ENCODE assay signal across 12 cellular contexts in the genomic region with DNA sequence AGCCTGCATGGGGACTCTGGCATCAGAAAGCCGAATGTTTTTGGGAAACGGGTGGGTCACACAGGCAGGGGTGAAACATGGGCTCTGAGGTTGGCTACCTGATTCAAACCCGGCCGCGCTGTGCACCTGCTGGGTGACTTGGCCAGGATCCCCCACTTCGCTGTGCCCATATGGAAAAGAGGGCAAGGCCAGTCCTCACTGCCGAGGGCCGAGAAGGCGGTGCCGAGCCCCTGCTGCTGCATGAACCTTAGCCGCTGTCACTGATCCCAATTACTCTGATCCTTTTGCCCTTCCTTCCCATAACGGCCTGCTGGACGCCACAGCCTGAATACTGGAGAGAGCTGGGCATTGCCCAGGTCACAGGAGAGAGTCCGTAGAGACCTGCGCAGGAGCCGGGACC. TPM values are rescaled to one million over a fixed set of nuclear protein-coding genes. Genes with fewer than 3 reads are reported as not detected.
DNase-seq lines count a peak whose midpoint lies in the region; ATAC-seq and TF ChIP-seq lines count a peak whose summit lies in the region.
"Had no signal": no experiment of that assay in that cellular context is flagged by ENCODE, and none has a peak within 500 bp of the region (broad histone marks: within the 10 kb centered on the region; RNA-seq: fewer than 3 reads in every experiment).

No MANE protein-coding gene starts in this region.

- H2AFZ ChIP-seq in IMR-90 (replicated peaks; ENCODE audit: low read length, poor library complexity) = no peak overlapping the region
- no peak overlapping the region for H2AFZ ChIP-seq in osteoblast (ENCODE audit: low read length)
- no peak overlapping the region for H2AFZ ChIP-seq in neuronal stem cell (ENCODE audit: low read length)

- peak overlapping the region; percentile 5 for H2AK9ac ChIP-seq in IMR-90 (replicated peaks; ENCODE audit: low read depth, low read length, poor library complexity)

- H3K23ac ChIP-seq in IMR-90 (ENCODE audit: low read depth, low read length) (no peak overlapping the region), neuronal stem cell (ENCODE audit: low read depth, low read length, poor library complexity) (no peak overlapping the region)

- H3K4me1 Mint-ChIP-seq in CD4-positive, alpha-beta memory T cell = peaks cover 2 to 10% (median 5%) of the 10 kb centered on the region in 4 donors

- H3K9me3 Mint-ChIP-seq in CD4-positive, alpha-beta memory T cell = peaks cover 0 to 1% (median 0%) of the 10 kb centered on the region in 8 donors

- H3K4ac ChIP-seq in IMR-90 (ENCODE audit: low read depth, low read length) (peak overlapping the region; percentile 98), neuronal stem cell (ENCODE audit: low read length) (no peak overlapping the region)

- H2BK15ac ChIP-seq in IMR-90 (ENCODE audit: low read depth, low read length) = peak overlapping the region; percentile 0; the same call in 2 of the 3 replicates
- no peak overlapping the region for H2BK15ac ChIP-seq in neuronal stem cell (ENCODE audit: low read length)

- no peaks in the 10 kb centered on the region for H3K27me3 ChIP-seq in CD4-positive, alpha-beta memory T cell (ENCODE audit: insufficient read depth, low read length)
- H3K27me3 ChIP-seq in IMR-90 (ENCODE audit: control insufficient read depth, insufficient read depth, low read length) (no peaks in the 10 kb centered on the region), osteoblast (ENCODE audit: insufficient read depth, low read length) (no peaks in the 10 kb centered on the region), neuronal stem cell (ENCODE audit: control insufficient read depth in 3 of 3, insufficient read depth in 3 of 3, low read depth in 1 of 3, low read length in 3 of 3) (no peaks in the 10 kb centered on the region)

- peaks cover 10% of the 10 kb centered on the region for H3K36me3 ChIP-seq in CD4-positive, alpha-beta memory T cell (ENCODE audit: insufficient read depth, low read length)
- H3K36me3 ChIP-seq in IMR-90 (ENCODE audit: control insufficient read depth, insufficient read depth, low read length) = peaks cover 21% of the 10 kb centered on the region
- H3K36me3 ChIP-seq in osteoblast (ENCODE audit: insufficient read depth, low read length) = peaks cover 3% of the 10 kb centered on the region
- H3K36me3 ChIP-seq in neuronal stem cell (replicated peaks in 1 of 2; ENCODE audit: control insufficient read depth in 2 of 2, insufficient read depth in 2 of 2, low read length in 2 of 2) = peaks cover 9 to 37% of the 10 kb centered on the region in 2 donors

- intact Hi-C loops in CD4-positive, alpha-beta memory T cell (cut with micrococcal nuclease) = no loop called here
- intact Hi-C loops in IMR-90 (cut with micrococcal nuclease) = no loop called here

- H3K4me2 ChIP-seq in IMR-90 (ENCODE audit: low read depth, low read length) (no peak overlapping the region), osteoblast (ENCODE audit: insufficient read depth, low read length) (no peak overlapping the region), neuronal stem cell (ENCODE audit: insufficient read depth, low read length, poor library complexity, severe bottlenecking) (no peak overlapping the region)

- DNase-seq in CD4-positive, alpha-beta memory T cell = no peak
- DNase-seq in IMR-90 (no peak), coronary artery (ENCODE audit: low spot score) (peak; percentile 43), osteoblast (ENCODE audit: insufficient read length, low spot score, missing footprints) (peak; percentile 55), OCI-M1 (lab: John Stamatoyannopoulos, UW) (no peak), neuronal stem cell (ENCODE audit: low spot score) (no peak), NOMO-1 treated with dmso at 0.1 percent for 144 hours (lab: John Stamatoyannopoulos, UW; ENCODE audit: unreplicated experiment) (no peak)
- DNase-seq: MM.1S; NCI-H1092 treated with DMSO at 0.1 percent for 48 hours; NK-92 treated with Interleukin-12 subunit alpha and Interleukin-12 subunit beta, amount 100 ng/mL, for 24 hours had no signal

- H2AK5ac ChIP-seq in IMR-90 (ENCODE audit: low read depth, low read length) (peak overlapping the region; percentile 5), neuronal stem cell (ENCODE audit: low read depth, low read length) (no peak overlapping the region)

- H3K4me3 ChIP-seq in CD4-positive, alpha-beta memory T cell (ENCODE audit: low read length in 2 of 2) = no peak overlapping the region
- H3K4me3 ChIP-seq in IMR-90 (ENCODE audit: insufficient read depth, low read depth, low read length) = no peak overlapping the region
- no peak overlapping the region for H3K4me3 ChIP-seq in coronary artery
- H3K4me3 ChIP-seq in osteoblast (ENCODE audit: insufficient read depth, low read length) = no peak overlapping the region
- H3K4me3 ChIP-seq in neuronal stem cell (ENCODE audit: low read length in 2 of 2) = no peak overlapping the region
- H3K4me3 ChIP-seq: BLaER1 treated with 17β-estradiol and CSF1 and Interleukin-3, amounts not matched to agents 10 nM and 100 nM; HAP-1 had no signal

- H4K5ac ChIP-seq in IMR-90 (ENCODE audit: low read depth, low read length) = peak overlapping the region; percentile 15

- CTCF ChIA-PET in CD4-positive, alpha-beta memory T cell (lab: Charles Lee; ENCODE audit: partially characterized antibody) = interaction anchor here (1.7 to 7.2 kb wide), 5 partner anchors 10 to 146 kb away, joined by 4 to 28 read pairs (median 17); no protein-coding TSS in a partner anchor
- CTCF ChIA-PET in IMR-90 (lab: Yijun Ruan, JAX) = interaction anchor here (2.1 kb wide), 1 partner anchor 14 kb away, joined by 9 read pairs; no protein-coding TSS in a partner anchor

- POLR2A ChIA-PET in CD4-positive, alpha-beta memory T cell (lab: Charles Lee; ENCODE audit: partially characterized antibody) = interaction anchor here (1.1 to 6.4 kb wide), 5 partner anchors 9 to 25 kb away, joined by 3 to 47 read pairs (median 7); partner anchors contain the start of gene KDM8
- POLR2A ChIA-PET in IMR-90 (lab: Charles Lee; ENCODE audit: unreplicated experiment) = no interaction called here

- peaks cover 21% of the 10 kb centered on the region for H3K9me1 ChIP-seq in IMR-90 (ENCODE audit: insufficient read depth, low read length)

- TF ChIP-seq POLR2A in IMR-90 (IDR thresholded peaks at IDR 0.05; ENCODE audit: low read depth, low read length) = no peak

- peak overlapping the region in 4 of 7 donors; percentile 37 to 64 (median 50) for H3K27ac Mint-ChIP-seq in CD4-positive, alpha-beta memory T cell

- H3K14ac ChIP-seq in IMR-90 (replicated peaks; ENCODE audit: low read depth, low read length) (0 out of 2 replicates have a peak overlapping the region, but pooled peaks have one; percentile 8), neuronal stem cell (ENCODE audit: low read length) (no peak overlapping the region)

- peaks cover 2 to 31% of the 10 kb centered on the region in 2 donors for H3K36me3 Mint-ChIP-seq in CD4-positive, alpha-beta memory T cell

- H3K4me1 ChIP-seq in CD4-positive, alpha-beta memory T cell (ENCODE audit: insufficient read depth, low read length) = no peaks in the 10 kb centered on the region
- peaks cover 26% of the 10 kb centered on the region for H3K4me1 ChIP-seq in IMR-90 (ENCODE audit: control insufficient read depth, insufficient read depth, low read length)
- peaks cover 2% of the 10 kb centered on the region for H3K4me1 ChIP-seq in osteoblast (ENCODE audit: insufficient read depth, low read length)
- peaks cover 0 to 2% of the 10 kb centered on the region in 2 donors for H3K4me1 ChIP-seq in neuronal stem cell (ENCODE audit: control insufficient read depth in 2 of 2, insufficient read depth in 1 of 2, low read depth in 1 of 2, low read length in 2 of 2)
- H3K4me1 ChIP-seq: HAP-1 had no signal

- no peak for ATAC-seq in IMR-90 (ENCODE audit: low read depth)

- no peaks in the 10 kb centered on the region for H3K79me2 ChIP-seq in osteoblast (ENCODE audit: insufficient read depth, low read length)

- no peak for TF ChIP-seq RAD21 in IMR-90 (IDR thresholded peaks at IDR 0.05; ENCODE audit: low read length)

- no peaks in the 10 kb centered on the region for H3K9me3 ChIP-seq in CD4-positive, alpha-beta memory T cell (ENCODE audit: control insufficient read depth in 1 of 2, low read length in 2 of 2)
- H3K9me3 ChIP-seq in IMR-90 (ENCODE audit: control insufficient read depth, insufficient read depth, low read length) (no peaks in the 10 kb centered on the region), osteoblast (ENCODE audit: low read depth, low read length) (no peaks in the 10 kb centered on the region), neuronal stem cell (replicated peaks in 1 of 2; ENCODE audit: control insufficient read depth in 2 of 2, insufficient read depth in 1 of 2, low read depth in 1 of 2, low read length in 2 of 2) (no peaks in the 10 kb centered on the region)
- H3K9me3 ChIP-seq: BLaER1 treated with 17β-estradiol and CSF1 and Interleukin-3, amounts not matched to agents 10 nM and 100 nM; HAP-1 had no signal

- in situ Hi-C loops in IMR-90 (cut with MboI; ENCODE audit: low sequenced_read_pairs) = no loop called here

- no peak for TF ChIP-seq CTCF in IMR-90 (conservative IDR thresholded peaks at IDR 0.05; ENCODE audit: low read depth, low read length)
- no peak for TF ChIP-seq CTCF in coronary artery (IDR thresholded peaks at IDR 0.05)
- TF ChIP-seq CTCF in osteoblast (IDR thresholded peaks at IDR 0.05; ENCODE audit: extremely low read depth, low read depth, low read length) = no peak

- H4K8ac ChIP-seq in IMR-90 (ENCODE audit: low read depth in 2 of 2, low read length in 2 of 2) (peak overlapping the region in 1 of 2 experiments; percentile 73; a peak in 1 of 4 replicates), neuronal stem cell (ENCODE audit: low read depth, low read length) (no peak overlapping the region)

- 96% methylated on average over 11 of the region's 16 CpGs; no CpG with 5 or more reads in 1 of the 2 experiments for WGBS in IMR-90 (ENCODE audit: extremely low coverage in 2 of 2, insufficient read length in 1 of 2), 2 experiments
- no CpG with 5 or more reads among the region's 16 CpGs for WGBS in neuronal stem cell (ENCODE audit: extremely low coverage in 2 of 2, insufficient read length in 2 of 2, insufficient replicate concordance in 1 of 2), 2 donors

- no peaks in the 10 kb centered on the region for H3K27me3 Mint-ChIP-seq in CD4-positive, alpha-beta memory T cell

- H3K56ac ChIP-seq in IMR-90 (ENCODE audit: extremely low read depth, insufficient read depth, low read length) = no peak overlapping the region

- H4K91ac ChIP-seq in IMR-90 (ENCODE audit: insufficient read depth, low read depth, low read length) = peak overlapping the region; percentile 96
- H4K91ac ChIP-seq in neuronal stem cell (ENCODE audit: low read depth, low read length, poor library complexity) = no peak overlapping the region

- no peak overlapping the region for H3K4me3 Mint-ChIP-seq in CD4-positive, alpha-beta memory T cell

- H2BK120ac ChIP-seq in IMR-90 (ENCODE audit: low read depth, low read length) (peak overlapping the region; percentile 91), neuronal stem cell (ENCODE audit: low read depth, low read length) (no peak overlapping the region)

- H3K18ac ChIP-seq in IMR-90 (ENCODE audit: low read depth, low read length) (no peak overlapping the region), neuronal stem cell (ENCODE audit: low read length) (no peak overlapping the region)

- peak overlapping the region; percentile 70 for H2BK20ac ChIP-seq in IMR-90 (ENCODE audit: low read depth, low read length)

- H3K79me1 ChIP-seq in IMR-90 (ENCODE audit: low read depth in 1 of 2, low read length in 2 of 2) (peaks cover 0 to 15% of the 10 kb centered on the region in 2 experiments; a peak in 2 of 4 replicates), neuronal stem cell (ENCODE audit: low read depth, low read length) (no peaks in the 10 kb centered on the region)

- dilution Hi-C loops in IMR-90 (cut with HindIII; ENCODE audit: low sequenced_read_pairs, unreplicated experiment) = no loop called here

- BruUV-seq in IMR-90 (replicated peaks; lab: Mats Ljungman, UMichigan) = no TSS peak

- H2BK12ac ChIP-seq in neuronal stem cell (ENCODE audit: low read length) = no peak overlapping the region

- H3K9ac ChIP-seq in IMR-90 (ENCODE audit: low read depth, low read length) (no peak overlapping the region), neuronal stem cell (ENCODE audit: low read depth, low read length, poor library complexity) (no peak overlapping the region)
- H3K9ac ChIP-seq: BLaER1 treated with 17β-estradiol and CSF1 and Interleukin-3, amounts not matched to agents 10 nM and 100 nM had no signal

- H4K20me1 ChIP-seq in IMR-90 (ENCODE audit: insufficient read depth, low read length) (no peaks in the 10 kb centered on the region; the same call in 1 of the 2 replicates), osteoblast (ENCODE audit: insufficient read depth, low read length) (no peaks in the 10 kb centered on the region)

- no peak overlapping the region for H3K27ac ChIP-seq in CD4-positive, alpha-beta memory T cell (ENCODE audit: low read depth, low read length)
- H3K27ac ChIP-seq in IMR-90 (ENCODE audit: insufficient read depth, low read length) = peak overlapping the region; percentile 48; the same call in 1 of the 2 replicates
- peak overlapping the region in 1 of 2 donors; percentile 7 for H3K27ac ChIP-seq in coronary artery
- no peak overlapping the region for H3K27ac ChIP-seq in osteoblast (ENCODE audit: low read depth, low read length)
- no peak overlapping the region for H3K27ac ChIP-seq in neuronal stem cell (replicated peaks; ENCODE audit: low read length)

- H2BK5ac ChIP-seq in IMR-90 (ENCODE audit: low read depth, low read length, poor library complexity, severe bottlenecking) (no peak overlapping the region), neuronal stem cell (ENCODE audit: low read length) (no peak overlapping the region)

RNA-seq across cellular contexts. Expression of gene KDM8, which starts 17.7 kb away (rescaled TPM):
- total RNA-seq in CD4-positive, alpha-beta memory T cell = 10 to 100 TPM; 28.6 to 31.0 TPM
- polyA plus RNA-seq in CD4-positive, alpha-beta memory T cell = 1 to 10 TPM; 4.8 to 8.1 TPM
- total RNA-seq in IMR-90 (2012; rRNA removed) = 3.2 and 3.6 TPM in 2 replicates
- polyA plus RNA-seq in IMR-90 (2012; rRNA removed) = 3.8 and 4.3 TPM in 2 replicates
- 2.5 and 3.1 TPM in 2 replicates for polyA plus RNA-seq in IMR-90 (2012; cell fraction: cytosol; rRNA removed)
- polyA plus RNA-seq in IMR-90 (2012; cell fraction: nucleus; rRNA removed; ENCODE audit: low replicate concordance) = 8.7 and 13.5 TPM in 2 replicates
- total RNA-seq in osteoblast = 2.9 and 6.2 TPM in 2 replicates
- polyA plus RNA-seq in neuronal stem cell (2013, experiment 1 of 2) = 5.1 TPM
- polyA plus RNA-seq in neuronal stem cell (2013, experiment 2 of 2) = 4.5 TPM

RNA-seq across cellular contexts. Expression of gene NSMCE1, which starts 47.6 kb away (rescaled TPM):
- total RNA-seq in CD4-positive, alpha-beta memory T cell = 10 to 100 TPM; 66.6 to 70.7 TPM
- polyA plus RNA-seq in CD4-positive, alpha-beta memory T cell = 100 to 1,000 TPM; 142 to 202 TPM
- total RNA-seq in IMR-90 (2012; rRNA removed) = 120 and 130 TPM in 2 replicates
- 47.5 and 48.0 TPM in 2 replicates for polyA plus RNA-seq in IMR-90 (2012; rRNA removed)
- polyA plus RNA-seq in IMR-90 (2012; cell fraction: cytosol; rRNA removed) = 36.6 and 48.8 TPM in 2 replicates
- 13.4 and 21.5 TPM in 2 replicates for polyA plus RNA-seq in IMR-90 (2012; cell fraction: nucleus; rRNA removed; ENCODE audit: low replicate concordance)
- 57.9 and 71.3 TPM in 2 replicates for total RNA-seq in osteoblast
- 54.4 TPM for polyA plus RNA-seq in neuronal stem cell (2013, experiment 1 of 2)
- polyA plus RNA-seq in neuronal stem cell (2013, experiment 2 of 2) = 52.8 TPM

Comparison
In these comparisons a context has a peak if more than half of its experiments do, and no peak if none do; other contexts are left out.
1. DNase-seq: peak in coronary artery (single experiment) and osteoblast (single experiment); none in CD4-positive, alpha-beta memory T cell (0 of 5), IMR-90 (single experiment), OCI-M1 (single experiment), neuronal stem cell (single experiment) and NOMO-1 treated with dmso at 0.1 percent for 144 hours (single experiment).